21 cellular contexts compared by ENCODE assay signal in the genomic region with DNA sequence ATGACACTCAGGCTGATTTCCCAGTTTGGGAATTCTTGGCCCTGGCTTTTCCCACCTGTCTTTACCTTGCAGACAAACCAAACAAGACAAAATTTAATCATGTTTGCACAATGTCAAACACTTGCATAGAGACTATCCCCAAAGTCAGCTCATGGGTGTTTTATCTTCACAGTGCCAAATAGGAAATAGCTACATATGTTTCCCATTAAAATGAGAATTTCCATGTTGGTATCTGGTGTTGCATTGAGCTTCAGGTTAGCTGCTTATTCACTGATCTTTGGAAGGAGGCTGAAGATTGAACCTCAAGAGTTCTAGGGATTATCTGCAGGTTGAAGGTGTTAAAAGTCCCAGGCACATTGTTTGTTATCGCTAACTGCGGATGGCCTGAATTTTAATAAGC. TPM values are rescaled to one million over a fixed set of nuclear protein-coding genes. Genes with fewer than 3 reads are reported as not detected.
DNase-seq lines count a peak whose midpoint lies in the region; ATAC-seq and TF ChIP-seq lines count a peak whose summit lies in the region.
"Had no signal": no experiment of that assay in that cellular context is flagged by ENCODE, and none has a peak within 500 bp of the region (broad histone marks: within the 10 kb centered on the region; RNA-seq: fewer than 3 reads in every experiment).

No MANE protein-coding gene starts in this region.

- no peaks in the 10 kb centered on the region for H3K9me2 ChIP-seq in neural cell (ENCODE audit: insufficient read depth, low read length)

- no peaks in the 10 kb centered on the region for H3K27me3 ChIP-seq in adipocyte (replicated peaks; ENCODE audit: control insufficient read depth, insufficient read depth, low read length)
- H3K27me3 ChIP-seq in neural cell (ENCODE audit: insufficient read depth, low read depth, low read length) = no peaks in the 10 kb centered on the region

- H3K9ac ChIP-seq in adipocyte (ENCODE audit: low read length) (no peak overlapping the region), neural cell (ENCODE audit: low read length) (no peak overlapping the region)
- H3K9ac ChIP-seq: parathyroid adenoma had no signal

- H3K79me2 ChIP-seq in neural cell (replicated peaks; ENCODE audit: insufficient read depth, low read length) = peaks cover 97% of the 10 kb centered on the region
- H3K79me2 ChIP-seq: parathyroid adenoma had no signal

- H3K4me2 ChIP-seq in neural cell (ENCODE audit: low read length) = peak overlapping the region; percentile 38

- TF ChIP-seq RAD21 in neural cell (conservative IDR thresholded peaks at IDR 0.05) = no peak

- peaks cover 63% of the 10 kb centered on the region for H3K36me3 ChIP-seq in adipocyte (ENCODE audit: control insufficient read depth, insufficient read depth, low read length, severe bottlenecking)
- peaks cover 23% of the 10 kb centered on the region for H3K36me3 ChIP-seq in neural cell (ENCODE audit: insufficient read depth, low read length)

- no peak for TF ChIP-seq CTCF in LNCaP clone FGC (IDR thresholded peaks at IDR 0.05; ENCODE audit: control insufficient read depth, extremely low read depth, insufficient read depth)
- TF ChIP-seq CTCF in neural cell (IDR thresholded peaks at IDR 0.05; ENCODE audit: poor library complexity, severe bottlenecking) = no peak

- DNase-seq in LNCaP clone FGC (ENCODE audit: low read depth) = peak; percentile 81
- peak; percentile 39 for DNase-seq in NCI-H774 (lab: John Stamatoyannopoulos, UW)
- peak; percentile 55 for DNase-seq in adipocyte (ENCODE audit: low read depth)
- no peak for DNase-seq in T1000 (lab: John Stamatoyannopoulos, UW)
- no peak for DNase-seq in NCI-H1694 (lab: John Stamatoyannopoulos, UW)
- DNase-seq: activated CD4-positive, alpha-beta T cell treated with anti-CD3 and anti-CD28 coated beads for 4 hours; GF-D8; IMR-90; NCI-H1930; NCI-H446 treated with DMSO at 0.1 percent for 48 hours; PC-3; retina; small intestine; stimulated activated naive CD4-positive, alpha-beta T cell; T-helper 9 cell had no signal

- peaks cover 91% of the 10 kb centered on the region for H4K20me1 ChIP-seq in neural cell (ENCODE audit: insufficient read depth)

- no peak for TF ChIP-seq EP300 in neural cell (conservative IDR thresholded peaks at IDR 0.05; ENCODE audit: poor library complexity, severe bottlenecking)

- no peak overlapping the region for H2AFZ ChIP-seq in neural cell (ENCODE audit: low read depth, low read length)
- H2AFZ ChIP-seq: parathyroid adenoma had no signal

- peak overlapping the region; percentile 20 for H3K27ac ChIP-seq in neural cell (ENCODE audit: low read length)
- H3K27ac ChIP-seq: parathyroid adenoma, VCaP had no signal

- ATAC-seq in GM21515 (IDR thresholded peaks at IDR 0.05; ENCODE audit: unreplicated experiment) (no peak), GM21576 (IDR thresholded peaks at IDR 0.05; ENCODE audit: unreplicated experiment) (no peak)
- ATAC-seq: activated naive CD4-positive, alpha-beta T cell treated with anti-CD3 and anti-CD28 coated beads, Interleukin-2, amount 50 U/mL, for 72 hours; PC-3 had no signal

- peaks cover 57% of the 10 kb centered on the region for H3K4me1 ChIP-seq in adipocyte (ENCODE audit: control insufficient read depth, insufficient read depth, low read length)
- H3K4me1 ChIP-seq: parathyroid adenoma had no signal

- H3K4me3 ChIP-seq in LNCaP clone FGC (ENCODE audit: low read depth, low read length) = no peak overlapping the region
- no peak overlapping the region for H3K4me3 ChIP-seq in adipocyte (ENCODE audit: low read length)
- H3K4me3 ChIP-seq in neural cell (ENCODE audit: low read length) = peak overlapping the region; percentile 48

- H3K9me3 ChIP-seq in adipocyte (ENCODE audit: control insufficient read depth, low read length) (no peaks in the 10 kb centered on the region), neural cell (ENCODE audit: low read length) (no peaks in the 10 kb centered on the region)

- H3F3A ChIP-seq in neural cell (ENCODE audit: insufficient read depth, low read length, poor library complexity, severe bottlenecking) = peaks cover 17% of the 10 kb centered on the region

TF ChIP-seq in neural cell, 6 proteins besides CTCF, POLR2A, EP300 and RAD21:
- TF ChIP-seq SMC3 (conservative IDR thresholded peaks at IDR 0.05; ENCODE audit: poor library complexity) (no peak), MXI1 (conservative IDR thresholded peaks at IDR 0.05; ENCODE audit: poor library complexity, severe bottlenecking) (no peak), POLR2AphosphoS5 (IDR thresholded peaks at IDR 0.05) (no peak), EZH2 (IDR thresholded peaks at IDR 0.05; ENCODE audit: borderline replicate concordance, insufficient read depth, low read length, poor library complexity, severe bottlenecking) (no peak), TAF1 (IDR thresholded peaks at IDR 0.05; ENCODE audit: low read depth) (no peak)
- TF ChIP-seq, protein P1, sequence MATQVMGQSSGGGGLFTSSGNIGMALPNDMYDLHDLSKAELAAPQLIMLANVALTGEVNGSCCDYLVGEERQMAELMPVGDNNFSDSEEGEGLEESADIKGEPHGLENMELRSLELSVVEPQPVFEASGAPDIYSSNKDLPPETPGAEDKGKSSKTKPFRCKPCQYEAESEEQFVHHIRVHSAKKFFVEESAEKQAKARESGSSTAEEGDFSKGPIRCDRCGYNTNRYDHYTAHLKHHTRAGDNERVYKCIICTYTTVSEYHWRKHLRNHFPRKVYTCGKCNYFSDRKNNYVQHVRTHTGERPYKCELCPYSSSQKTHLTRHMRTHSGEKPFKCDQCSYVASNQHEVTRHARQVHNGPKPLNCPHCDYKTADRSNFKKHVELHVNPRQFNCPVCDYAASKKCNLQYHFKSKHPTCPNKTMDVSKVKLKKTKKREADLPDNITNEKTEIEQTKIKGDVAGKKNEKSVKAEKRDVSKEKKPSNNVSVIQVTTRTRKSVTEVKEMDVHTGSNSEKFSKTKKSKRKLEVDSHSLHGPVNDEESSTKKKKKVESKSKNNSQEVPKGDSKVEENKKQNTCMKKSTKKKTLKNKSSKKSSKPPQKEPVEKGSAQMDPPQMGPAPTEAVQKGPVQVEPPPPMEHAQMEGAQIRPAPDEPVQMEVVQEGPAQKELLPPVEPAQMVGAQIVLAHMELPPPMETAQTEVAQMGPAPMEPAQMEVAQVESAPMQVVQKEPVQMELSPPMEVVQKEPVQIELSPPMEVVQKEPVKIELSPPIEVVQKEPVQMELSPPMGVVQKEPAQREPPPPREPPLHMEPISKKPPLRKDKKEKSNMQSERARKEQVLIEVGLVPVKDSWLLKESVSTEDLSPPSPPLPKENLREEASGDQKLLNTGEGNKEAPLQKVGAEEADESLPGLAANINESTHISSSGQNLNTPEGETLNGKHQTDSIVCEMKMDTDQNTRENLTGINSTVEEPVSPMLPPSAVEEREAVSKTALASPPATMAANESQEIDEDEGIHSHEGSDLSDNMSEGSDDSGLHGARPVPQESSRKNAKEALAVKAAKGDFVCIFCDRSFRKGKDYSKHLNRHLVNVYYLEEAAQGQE (IDR thresholded peaks at IDR 0.05; ENCODE audit: borderline replicate concordance) = no peak

RNA-seq across cellular contexts. Expression of a gene that starts 19.5 kb away (rescaled TPM):
- polyA plus RNA-seq in neural cell = 234 and 235 TPM in 2 replicates
- polyA minus RNA-seq in neural cell = 1,949 and 2,637 TPM in 2 replicates

Comparison
In these comparisons a context has a peak if more than half of its experiments do, and no peak if none do; other contexts are left out.
1. DNase-seq: peak in LNCaP clone FGC (single experiment), NCI-H774 (single experiment) and adipocyte (single experiment); none in T1000 (single experiment) and NCI-H1694 (single experiment).